In the genomic region with DNA sequence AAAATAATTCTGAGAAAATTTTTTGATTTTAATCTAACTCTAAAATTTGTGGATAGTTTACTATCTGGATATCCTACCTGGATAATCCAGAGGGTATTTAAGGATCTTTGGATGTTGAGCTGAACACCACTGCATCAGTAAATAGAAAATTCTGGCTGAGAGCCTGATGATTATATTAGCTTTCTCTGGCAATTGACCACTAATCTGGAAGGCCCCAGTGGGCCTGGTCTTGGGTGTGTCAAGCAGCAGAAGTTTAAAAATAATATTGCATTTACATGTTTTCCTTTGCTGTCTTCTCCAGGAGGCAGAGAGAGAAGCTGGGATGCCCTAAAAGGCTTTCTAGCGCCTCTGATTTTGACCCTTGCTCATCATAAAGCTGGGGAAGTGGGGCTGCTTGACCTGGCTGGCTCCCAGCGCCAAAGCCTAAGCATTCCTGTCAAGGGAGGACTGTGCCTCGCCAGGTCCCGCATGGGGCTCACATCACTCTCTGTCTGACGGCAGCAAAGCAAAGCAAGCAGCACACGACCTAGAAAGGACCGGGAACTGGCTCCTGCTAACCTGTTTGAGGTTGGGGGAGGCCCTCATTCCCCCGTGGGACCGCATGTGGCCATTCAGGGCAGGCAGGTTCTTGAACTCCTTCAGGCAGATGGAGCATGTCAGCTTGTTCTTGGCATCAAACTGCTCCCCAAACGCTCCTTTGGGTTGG, we compare ENCODE assay signal across 24 cellular contexts.
"Had no signal": no experiment of that assay in that cellular context is flagged by ENCODE, and none has a peak within 500 bp of the region (broad histone marks: within the 10 kb centered on the region; RNA-seq: fewer than 3 reads in every experiment).

No MANE protein-coding gene starts in this region.

- H3K36me3 ChIP-seq: MG63 had no signal

- H3K4me3 ChIP-seq: ascending aorta, body of pancreas, MG63 had no signal

- H3K27ac ChIP-seq: ascending aorta, body of pancreas had no signal

- H3K27me3 ChIP-seq: ascending aorta, body of pancreas, MG63 had no signal

- ATAC-seq: activated naive CD4-positive, alpha-beta T cell treated with anti-CD3 and anti-CD28 coated beads, Interleukin-2, amount 50 U/mL, for 72 hours; activated naive CD8-positive, alpha-beta T cell treated with anti-CD3 and anti-CD28 coated beads, Interleukin-2, amount 50 U/mL, for 24 hours; activated T-cell treated with anti-CD3 and anti-CD28 coated beads, Interleukin-2, amount 50 U/mL, for 4 hours; body of pancreas had no signal

- H3K9me3 ChIP-seq: ascending aorta, body of pancreas, MG63 had no signal

- H3K4me1 ChIP-seq: ascending aorta, body of pancreas had no signal

- DNase-seq: activated CD4-positive, alpha-beta memory T cell treated with anti-CD3 and anti-CD28 coated beads for 36 hours; activated CD4-positive, alpha-beta T cell treated with anti-CD3 and anti-CD28 coated beads for 48 hours; activated CD4-positive, CD25-positive, alpha-beta regulatory T cell treated with anti-CD3 and anti-CD28 coated beads, Interleukin-2, amount 50 U/mL, for 72 hours; activated CD8-positive, alpha-beta memory T cell treated with anti-CD3 and anti-CD28 coated beads for 24 hours; activated effector memory CD4-positive, alpha-beta T cell treated with anti-CD3 and anti-CD28 coated beads, Interleukin-2, amount 50 U/mL, for 16 hours; activated naive CD4-positive, alpha-beta T cell treated with Interleukin-2 at 50 U/mL for 16 hours; activated naive CD8-positive, alpha-beta T cell treated with anti-CD3 and anti-CD28 coated beads, Interleukin-2, amount 50 U/mL, for 24 hours; activated T-cell treated with anti-CD3 and anti-CD28 coated beads, Interleukin-2, amount 50 U/mL, for 4 hours; amniotic stem cell; body of pancreas; MG63; MV-4-11; NCI-H1092 treated with DMSO at 0.1 percent for 48 hours; NCI-H1436; NCI-H1694 treated with DMSO at 0.1 percent for 48 hours; NCI-H2029 treated with DMSO at 0.1 percent for 48 hours; NCI-H345; NCI-H510A; NCI-H526 treated with DMSO at 0.1 percent for 48 hours; NCI-H82; RPMI8226; SHP77 treated with DMSO at 0.1 percent for 48 hours had no signal
